Comparison of ENCODE assay signal across 28 cellular contexts in genomic region chr14:105917933-105918436, GRCh38.
DNase-seq lines count a peak whose midpoint lies in the region; ATAC-seq, FAIRE-seq and TF ChIP-seq lines count a peak whose summit lies in the region.
"Had no signal": no experiment of that assay in that cellular context is flagged by ENCODE, and none has a peak within 500 bp of the region (broad histone marks: within the 10 kb centered on the region; RNA-seq: fewer than 3 reads in every experiment).

No MANE protein-coding gene starts in this region.

- peaks cover 11 to 22% (median 14%) of the 10 kb centered on the region in 7 donors for H3K9me3 Mint-ChIP-seq in CD14-positive monocyte
- H3K9me3 Mint-ChIP-seq in naive thymus-derived CD4-positive, alpha-beta T cell, result peaks cover 0 to 33% (median 5%) of the 10 kb centered on the region in 11 donors
- H3K9me3 Mint-ChIP-seq: activated CD4-positive, alpha-beta T cell treated with anti-CD3 and anti-CD28 coated beads, Interleukin-2, amount 10 ng/mL, durations not matched to agents 24 days and 14 days had no signal

- peaks cover 8 to 17% (median 13%) of the 10 kb centered on the region in 3 donors for H3K27me3 Mint-ChIP-seq in CD14-positive monocyte (ENCODE audit: low read depth in 3 of 3)
- H3K27me3 Mint-ChIP-seq in naive thymus-derived CD4-positive, alpha-beta T cell, result peaks cover 0 to 13% (median 4%) of the 10 kb centered on the region in 5 donors
- H3K27me3 Mint-ChIP-seq: activated CD4-positive, alpha-beta T cell treated with anti-CD3 and anti-CD28 coated beads, Interleukin-2, amount 10 ng/mL, durations not matched to agents 24 days and 14 days had no signal

- TF ChIP-seq CTCF in CD14-positive monocyte (IDR thresholded peaks at IDR 0.05), result no peak

- no peak overlapping the region for H3K4me3 Mint-ChIP-seq in CD14-positive monocyte
- no peak overlapping the region for H3K4me3 Mint-ChIP-seq in naive thymus-derived CD4-positive, alpha-beta T cell
- H3K4me3 Mint-ChIP-seq: activated CD4-positive, alpha-beta T cell treated with anti-CD3 and anti-CD28 coated beads, Interleukin-2, amount 10 ng/mL, durations not matched to agents 24 days and 14 days; endodermal cell; T-helper 2 cell treated with Interferon-gamma antibody and Interleukin-4, amounts not matched to agents 5 μg/mL and 100 μg/mL, for 36 hours had no signal

- peak; percentile 26; the same call in 1 of the 2 replicates for TF ChIP-seq POLR2A in GM12891 (IDR thresholded peaks at IDR 0.05; ENCODE audit: low read depth, low read length)

- H3K4me1 Mint-ChIP-seq in CD14-positive monocyte, result no peaks in the 10 kb centered on the region
- H3K4me1 Mint-ChIP-seq in naive thymus-derived CD4-positive, alpha-beta T cell, result no peaks in the 10 kb centered on the region
- H3K4me1 Mint-ChIP-seq: activated CD4-positive, alpha-beta T cell treated with anti-CD3 and anti-CD28 coated beads, Interleukin-2, amount 10 ng/mL, durations not matched to agents 24 days and 14 days; endodermal cell had no signal

- POLR2A ChIA-PET in naive thymus-derived CD4-positive, alpha-beta T cell (lab: Charles Lee), result no interaction called here

- DNase-seq in CD14-positive monocyte (ENCODE audit: low spot score) (peak; percentile 27), GM12891 (ENCODE audit: insufficient read length, low spot score) (no peak), cardiac septum (ENCODE audit: low spot score) (peak; percentile 66)
- no peak for DNase-seq in naive thymus-derived CD4-positive, alpha-beta T cell
- DNase-seq: activated CD4-positive, alpha-beta T cell treated with anti-CD3 and anti-CD28 coated beads, Interleukin-2, amount 10 ng/mL, durations not matched to agents 24 days and 14 days; cortex of kidney; DMS79 treated with DMSO at 0.1 percent for 48 hours; endodermal cell; foreskin keratinocyte; GF-D8; IMR-90; kidney glomerular epithelial cell; mesendoderm; NCI-H1694; OCI-M1; transverse colon had no signal

- H3K27ac Mint-ChIP-seq in CD14-positive monocyte, result no peak overlapping the region
- no peak overlapping the region for H3K27ac Mint-ChIP-seq in naive thymus-derived CD4-positive, alpha-beta T cell
- H3K27ac Mint-ChIP-seq: activated CD4-positive, alpha-beta T cell treated with anti-CD3 and anti-CD28 coated beads, Interleukin-2, amount 10 ng/mL, durations not matched to agents 24 days and 14 days; activated naive CD4-positive, alpha-beta T cell treated with anti-CD3 and anti-CD28 coated beads, Interleukin-2, amount 50 U/mL, for 72 hours; endodermal cell; T-helper 2 cell treated with Interferon-gamma antibody and Interleukin-4, amounts not matched to agents 5 μg/mL and 100 μg/mL, for 36 hours had no signal

- H3K36me3 Mint-ChIP-seq in CD14-positive monocyte, result no peaks in the 10 kb centered on the region
- H3K36me3 Mint-ChIP-seq in naive thymus-derived CD4-positive, alpha-beta T cell, result peaks cover 0 to 16% (median 4%) of the 10 kb centered on the region in 5 donors

- no peaks in the 10 kb centered on the region for H3K9me3 ChIP-seq in naive thymus-derived CD4-positive, alpha-beta T cell (ENCODE audit: control insufficient read depth in 2 of 3, low read length in 3 of 3)
- H3K9me3 ChIP-seq: BLaER1 treated with 17β-estradiol and CSF1 and Interleukin-3, amounts not matched to agents 10 nM and 100 nM; transverse colon had no signal

- no peaks in the 10 kb centered on the region for H3K36me3 ChIP-seq in naive thymus-derived CD4-positive, alpha-beta T cell (ENCODE audit: control insufficient read depth in 2 of 3, insufficient read depth in 3 of 3, low read length in 3 of 3)
- H3K36me3 ChIP-seq: ascending aorta; BLaER1 treated with 17β-estradiol and CSF1 and Interleukin-3, amounts not matched to agents 10 nM and 100 nM; cardiac muscle cell; esophagus muscularis mucosa; heart right ventricle; transverse colon had no signal

- H3K27me3 ChIP-seq in naive thymus-derived CD4-positive, alpha-beta T cell (ENCODE audit: control insufficient read depth in 2 of 2, insufficient read depth in 2 of 2, low read length in 2 of 2), result no peaks in the 10 kb centered on the region
- H3K27me3 ChIP-seq: ascending aorta; BLaER1 treated with 17β-estradiol and CSF1 and Interleukin-3, amounts not matched to agents 10 nM and 100 nM; cardiac muscle cell; foreskin keratinocyte; transverse colon had no signal

- CTCF ChIA-PET in naive thymus-derived CD4-positive, alpha-beta T cell (lab: Charles Lee), result no interaction called here

- no peak overlapping the region for H3K27ac ChIP-seq in naive thymus-derived CD4-positive, alpha-beta T cell (ENCODE audit: low read depth, low read length)
- H3K27ac ChIP-seq: ascending aorta; BLaER1 treated with 17β-estradiol and CSF1 and Interleukin-3, amounts not matched to agents 10 nM and 100 nM; cardiac muscle cell; esophagus muscularis mucosa; foreskin keratinocyte; heart right ventricle; psoas muscle; transverse colon had no signal

- peak; percentile 18 for ATAC-seq in naive thymus-derived CD4-positive, alpha-beta T cell
- no peak for ATAC-seq in GM19463 (IDR thresholded peaks at IDR 0.05; ENCODE audit: unreplicated experiment)
- no peak for ATAC-seq in HG02884 (IDR thresholded peaks at IDR 0.05; ENCODE audit: unreplicated experiment)
- no peak for ATAC-seq in HG03139 (IDR thresholded peaks at IDR 0.05; ENCODE audit: unreplicated experiment)
- ATAC-seq: activated naive CD4-positive, alpha-beta T cell treated with anti-CD3 and anti-CD28 coated beads, Interleukin-2, amount 50 U/mL, for 72 hours; foreskin keratinocyte; psoas muscle had no signal

- intact Hi-C loops in CD14-positive monocyte (cut with micrococcal nuclease) (loop anchor here in 1 of 2 donors (1.0 kb wide), 1 partner anchor 12 kb away; no protein-coding TSS in a partner anchor), cardiac septum (cut with DNase I) (no loop called here)
- intact Hi-C loops in naive thymus-derived CD4-positive, alpha-beta T cell (cut with micrococcal nuclease), result loop anchor here in 1 of 2 donors (1.0 kb wide), 1 partner anchor 12 kb away; no protein-coding TSS in a partner anchor

- peak; percentile 33 for FAIRE-seq in GM12891 (lab: Jason Lieb, UNC)
- FAIRE-seq: H54 had no signal

- no peaks in the 10 kb centered on the region for H3K4me1 ChIP-seq in naive thymus-derived CD4-positive, alpha-beta T cell (ENCODE audit: control insufficient read depth in 2 of 2, insufficient read depth in 2 of 2, low read length in 2 of 2)
- H3K4me1 ChIP-seq: ascending aorta; BLaER1 treated with 17β-estradiol and CSF1 and Interleukin-3, amounts not matched to agents 10 nM and 100 nM; esophagus muscularis mucosa; foreskin keratinocyte; heart right ventricle; psoas muscle; transverse colon had no signal

- no peak overlapping the region for H3K4me3 ChIP-seq in naive thymus-derived CD4-positive, alpha-beta T cell (ENCODE audit: low read length)
- H3K4me3 ChIP-seq: ascending aorta; BLaER1 treated with 17β-estradiol and CSF1 and Interleukin-3, amounts not matched to agents 10 nM and 100 nM; cardiac muscle cell; esophagus muscularis mucosa; heart right ventricle; psoas muscle; transverse colon had no signal

TF ChIP-seq in GM12891, 5 proteins besides CTCF, POLR2A, EP300 and RAD21:
- no peak for TF ChIP-seq POLR2AphosphoS5 (IDR thresholded peaks at IDR 0.05; ENCODE audit: low read depth, low read length)
- no peak for TF ChIP-seq POU2F2 (IDR thresholded peaks at IDR 0.05; ENCODE audit: low read depth, low read length)

Comparison
In these comparisons a context has a peak if more than half of its experiments do, and no peak if none do; other contexts are left out.
1. DNase-seq: peak in CD14-positive monocyte (single experiment) and cardiac septum (single experiment); none in GM12891 (single experiment) and naive thymus-derived CD4-positive, alpha-beta T cell (0 of 9).